In genomic region chr3:10459954-10460754, GRCh38 we compare ENCODE assay signal across 8 cellular contexts. TPM values are rescaled to one million over a fixed set of nuclear protein-coding genes. Genes with fewer than 3 reads are reported as not detected.
DNase-seq lines count a peak whose midpoint lies in the region; ATAC-seq and TF ChIP-seq lines count a peak whose summit lies in the region.

No MANE protein-coding gene starts in this region.

- H2AFZ ChIP-seq in hepatocyte: no peak overlapping the region

- 43% methylated on average over 5 of the region's 5 CpGs for WGBS in hepatocyte (ENCODE audit: low lambda C conversion rate, missing lambda C conversion rate)

- H3K36me3 Mint-ChIP-seq in activated naive CD4-positive, alpha-beta T cell treated with anti-CD3 and anti-CD28 coated beads for 36 hours (ENCODE audit: low read depth): no peaks in the 10 kb centered on the region

- no peak overlapping the region for H3K27ac Mint-ChIP-seq in activated naive CD4-positive, alpha-beta T cell treated with anti-CD3 and anti-CD28 coated beads for 36 hours

- DNase-seq in NOMO-1 (lab: John Stamatoyannopoulos, UW; ENCODE audit: unreplicated experiment in 2 of 2) (peak; percentile 85 to 86), hepatocyte (ENCODE audit: low spot score) (peak; percentile 88), NCI-H446 (lab: John Stamatoyannopoulos, UW) (no peak), NCI-H526 treated with DMSO at 0.1 percent for 48 hours (lab: John Stamatoyannopoulos, UW) (no peak), ascending aorta (ENCODE audit: low spot score in 2 of 2) (no peak)
- peak; percentile 86 for DNase-seq in activated naive CD4-positive, alpha-beta T cell treated with anti-CD3 and anti-CD28 coated beads for 36 hours
- peak in 2 of 3 experiments; percentile 4 to 37 for DNase-seq in stimulated activated CD4-positive, alpha-beta T cell treated with anti-CD3 and anti-CD28 coated beads, TNF-alpha, amount 100 ng/mL, for 24 hours (ENCODE audit: low read depth in 3 of 3)

- H4K20me1 ChIP-seq in hepatocyte (ENCODE audit: insufficient read depth, poor library complexity, severe bottlenecking): no peaks in the 10 kb centered on the region

- ATAC-seq in GM21423 (IDR thresholded peaks at IDR 0.05; ENCODE audit: unreplicated experiment): peak; percentile 44

- H3K9me3 ChIP-seq in hepatocyte (ENCODE audit: low read depth) (no peaks in the 10 kb centered on the region), ascending aorta (no peaks in the 10 kb centered on the region)

- H3K9me2 ChIP-seq in hepatocyte (replicated peaks; ENCODE audit: insufficient read depth): no peaks in the 10 kb centered on the region

- intact Hi-C loops in activated naive CD4-positive, alpha-beta T cell treated with anti-CD3 and anti-CD28 coated beads for 36 hours (cut with micrococcal nuclease): loop anchor here (5.0 kb wide), 1 partner anchor 292 kb away; no protein-coding TSS in a partner anchor
- intact Hi-C loops in ascending aorta (cut with DNase I): no loop called here

- no peak for TF ChIP-seq CTCF in hepatocyte (IDR thresholded peaks at IDR 0.05; ENCODE audit: poor library complexity)
- TF ChIP-seq CTCF in ascending aorta (IDR thresholded peaks at IDR 0.05): no peak

- no peak overlapping the region for H3K4me2 ChIP-seq in hepatocyte

- no peaks in the 10 kb centered on the region for H3K36me3 ChIP-seq in hepatocyte (replicated peaks; ENCODE audit: insufficient read depth, low read depth)
- H3K36me3 ChIP-seq in ascending aorta: no peaks in the 10 kb centered on the region

- no peak overlapping the region for H3K4me3 ChIP-seq in hepatocyte
- H3K4me3 ChIP-seq in ascending aorta: no peak overlapping the region

- H3K27me3 Mint-ChIP-seq in activated naive CD4-positive, alpha-beta T cell treated with anti-CD3 and anti-CD28 coated beads for 36 hours (ENCODE audit: low read depth): no peaks in the 10 kb centered on the region

- H3K4me1 Mint-ChIP-seq in activated naive CD4-positive, alpha-beta T cell treated with anti-CD3 and anti-CD28 coated beads for 36 hours (ENCODE audit: low read depth): no peaks in the 10 kb centered on the region

- CTCF ChIA-PET in activated naive CD4-positive, alpha-beta T cell treated with anti-CD3 and anti-CD28 coated beads for 36 hours (lab: Charles Lee): no interaction called here

- no peaks in the 10 kb centered on the region for H3K9me3 Mint-ChIP-seq in activated naive CD4-positive, alpha-beta T cell treated with anti-CD3 and anti-CD28 coated beads for 36 hours

- H3K27me3 ChIP-seq in hepatocyte (no peaks in the 10 kb centered on the region), ascending aorta (no peaks in the 10 kb centered on the region)

- H3K4me1 ChIP-seq in hepatocyte (ENCODE audit: insufficient read depth): no peaks in the 10 kb centered on the region
- H3K4me1 ChIP-seq in ascending aorta: no peaks in the 10 kb centered on the region

- no peaks in the 10 kb centered on the region for H3K79me2 ChIP-seq in hepatocyte

- H3K27ac ChIP-seq in hepatocyte (no peak overlapping the region), ascending aorta (no peak overlapping the region)

- H3K4me3 Mint-ChIP-seq in activated naive CD4-positive, alpha-beta T cell treated with anti-CD3 and anti-CD28 coated beads for 36 hours: no peak overlapping the region

RNA-seq across cellular contexts. Expression of gene ATP2B2, which starts 45.2 kb away (rescaled TPM):
- total RNA-seq in activated naive CD4-positive, alpha-beta T cell treated with anti-CD3 and anti-CD28 coated beads for 36 hours: not detected
- total RNA-seq in hepatocyte: 1.8 and 1.9 TPM in 2 replicates
- 0.66 and 0.75 TPM in 2 replicates for polyA plus RNA-seq in hepatocyte
- not detected for total RNA-seq in ascending aorta

Comparison
In these comparisons a context has a peak if more than half of its experiments do, and no peak if none do; other contexts are left out.
1. DNase-seq: peak in NOMO-1 (2 of 2), activated naive CD4-positive, alpha-beta T cell treated with anti-CD3 and anti-CD28 coated beads for 36 hours (single experiment), hepatocyte (single experiment) and stimulated activated CD4-positive, alpha-beta T cell treated with anti-CD3 and anti-CD28 coated beads, TNF-alpha, amount 100 ng/mL, for 24 hours (2 of 3); none in NCI-H446 (0 of 2), NCI-H526 treated with DMSO at 0.1 percent for 48 hours (single experiment) and ascending aorta (0 of 2).